Comparison of ENCODE assay signal across 1 cellular context in genomic region chr5:172897691-172898512, GRCh38.
A peak's percentile ranks its signal among the peaks of the same experiment; 100 is the strongest.
TF ChIP-seq lines count a peak whose summit lies in the region.

No MANE protein-coding gene starts in this region.

TF ChIP-seq in SK-N-SH treated with all-trans-retinoic acid at 6 μM for 48 hours, 23 proteins besides CTCF, POLR2A, EP300 and RAD21 (continued from another document):
- no peak for TF ChIP-seq TSHZ2 (CRISPR knock-in tag; IDR thresholded peaks at IDR 0.05)
- no peak for TF ChIP-seq ZNF8 (CRISPR knock-in tag; IDR thresholded peaks at IDR 0.05)
- TF ChIP-seq OSR1 (CRISPR knock-in tag; IDR thresholded peaks at IDR 0.05) = no peak
- TF ChIP-seq PPARA (CRISPR knock-in tag; IDR thresholded peaks at IDR 0.05; ENCODE audit: borderline replicate concordance) = no peak
- peak; percentile 42 for TF ChIP-seq CSDC2 (CRISPR knock-in tag; IDR thresholded peaks at IDR 0.05)
- no peak for TF ChIP-seq RARB (CRISPR knock-in tag; IDR thresholded peaks at IDR 0.05)
- TF ChIP-seq SNAI2 (CRISPR knock-in tag; IDR thresholded peaks at IDR 0.05) = peak; percentile 7; the same call in 1 of the 2 replicates
- no peak for TF ChIP-seq BACH2 (CRISPR knock-in tag; IDR thresholded peaks at IDR 0.05; ENCODE audit: borderline replicate concordance)
- TF ChIP-seq ZNF70 (CRISPR knock-in tag; IDR thresholded peaks at IDR 0.05) = no peak
- TF ChIP-seq TCF4 (CRISPR knock-in tag; IDR thresholded peaks at IDR 0.05; ENCODE audit: borderline replicate concordance) = no peak
